8 cellular contexts compared by ENCODE assay signal in genomic region chr1:149927535-149928387, GRCh38. TPM values are rescaled to one million over a fixed set of nuclear protein-coding genes. Genes with fewer than 3 reads are reported as not detected.
A peak's percentile ranks its signal among the peaks of the same experiment; 100 is the strongest.
DNase-seq lines count a peak whose midpoint lies in the region; ATAC-seq and TF ChIP-seq lines count a peak whose summit lies in the region.

Gene SF3B4, minus strand, starts transcription at chr1:149927803. Its CDS starts 44 bp downstream, at chr1:149927759.

- H3K27me3 Mint-ChIP-seq in endothelial cell (ENCODE audit: unreplicated experiment), result peaks cover 17% of the 10 kb centered on the region

- peak within 1 kb of the TSS; percentile 96 for H3K27ac Mint-ChIP-seq in endothelial cell (ENCODE audit: unreplicated experiment)

- H3K9ac ChIP-seq in OCI-LY3 (ENCODE audit: low read length), result peak within 1 kb of the TSS; percentile 90

- no peak for TF ChIP-seq CTCF in OCI-LY3 (IDR thresholded peaks at IDR 0.05; ENCODE audit: low read depth, low read length)
- no peak for TF ChIP-seq CTCF in endothelial cell (IDR thresholded peaks at IDR 0.05; ENCODE audit: unreplicated experiment)

- no peak within 1 kb of the TSS; the same call in 1 of the 2 replicates for H2AFZ ChIP-seq in OCI-LY3 (ENCODE audit: low read depth, low read length)

- peak within 1 kb of the TSS; percentile 99 for H3K4me3 Mint-ChIP-seq in endothelial cell (ENCODE audit: unreplicated experiment)

- peaks cover 62% of the 10 kb centered on the region for H3K36me3 Mint-ChIP-seq in endothelial cell (ENCODE audit: low read depth, unreplicated experiment)

- peak; percentile 90 for ATAC-seq in GM21528 (IDR thresholded peaks at IDR 0.05; ENCODE audit: low FRiP score, unreplicated experiment)

- peak within 1 kb of the TSS; percentile 95 for H3K4me2 ChIP-seq in OCI-LY3 (ENCODE audit: low read length)

- H3K4me3 ChIP-seq in OCI-LY3 (ENCODE audit: low read length), result peak within 1 kb of the TSS; percentile 80

- H3K27ac ChIP-seq in OCI-LY3 (ENCODE audit: low read length), result peak within 1 kb of the TSS; percentile 86

- peaks cover 36% of the 10 kb centered on the region for H3K36me3 ChIP-seq in OCI-LY3 (replicated peaks; ENCODE audit: low read depth, low read length)

- DNase-seq in DMS 273 treated with DMSO at 0.1 percent for 48 hours (lab: John Stamatoyannopoulos, UW) (peak; percentile 88), HuH-7.5 (ENCODE audit: low spot score) (peak; percentile 75), endothelial cell (ENCODE audit: low spot score) (peak; percentile 86), midbrain (lab: John Stamatoyannopoulos, UW) (peak; percentile 96)
- DNase-seq in activated CD8-positive, alpha-beta memory T cell treated with anti-CD3 and anti-CD28 coated beads, Interleukin-2, amount 50 U/mL, for 48 hours, result peak; percentile 95
- DNase-seq in stimulated activated CD8-positive, alpha-beta memory T cell treated with anti-CD3 and anti-CD28 coated beads, Interleukin-15, amount 100 ng/mL, for 48 hours (ENCODE audit: low read depth in 2 of 2), result peak; percentile 92 to 93

- peaks cover 10% of the 10 kb centered on the region; the same call in 1 of the 2 replicates for H4K20me1 ChIP-seq in OCI-LY3 (ENCODE audit: insufficient read depth, low read length)

- H3K27me3 ChIP-seq in OCI-LY3 (ENCODE audit: low read depth, low read length), result no peaks in the 10 kb centered on the region

- no peaks in the 10 kb centered on the region for H3K9me3 Mint-ChIP-seq in endothelial cell (ENCODE audit: unreplicated experiment)

- peaks cover 30% of the 10 kb centered on the region for H3K4me1 Mint-ChIP-seq in endothelial cell (ENCODE audit: unreplicated experiment)

- H3K4me1 ChIP-seq in OCI-LY3 (ENCODE audit: low read length), result peaks cover 23% of the 10 kb centered on the region

- no peaks in the 10 kb centered on the region for H3K9me3 ChIP-seq in OCI-LY3 (ENCODE audit: insufficient read depth, low read length)

- peaks cover 31% of the 10 kb centered on the region for H3K79me2 ChIP-seq in OCI-LY3 (ENCODE audit: low read length)

RNA-seq across cellular contexts. Expression of gene SF3B4, which starts in this region (rescaled TPM):
- 108 TPM for total RNA-seq in endothelial cell (ENCODE audit: unreplicated experiment)

Comparison
In these comparisons a context has a peak if more than half of its experiments do, and no peak if none do; other contexts are left out.
1. Peak in every context shown above with its lines: DNase-seq, ATAC-seq, H3K4me3 ChIP-seq and H3K27ac ChIP-seq.